18 cellular contexts compared by ENCODE assay signal in the genomic region with DNA sequence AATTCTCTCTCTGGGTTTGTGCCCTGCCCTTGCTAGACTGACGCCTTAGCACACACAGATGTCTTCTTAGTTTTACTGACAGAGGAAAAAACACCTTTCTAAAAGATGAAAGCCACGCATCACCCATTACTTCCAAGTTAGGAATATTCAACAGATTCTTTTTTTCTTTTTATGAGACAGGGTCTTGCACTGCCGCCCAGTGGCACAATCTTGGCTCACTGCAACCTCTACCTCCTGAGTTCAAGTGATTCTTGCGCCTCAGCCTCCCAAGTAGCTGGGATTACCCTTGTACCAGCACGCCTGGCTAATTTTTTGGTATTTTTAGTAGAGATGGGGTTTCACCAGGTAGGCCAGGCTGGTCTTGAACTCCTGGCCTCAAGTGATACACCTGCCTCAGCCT.
DNase-seq lines count a peak whose midpoint lies in the region; ATAC-seq, FAIRE-seq and TF ChIP-seq lines count a peak whose summit lies in the region.
"Had no signal": no experiment of that assay in that cellular context is flagged by ENCODE, and none has a peak within 500 bp of the region (broad histone marks: within the 10 kb centered on the region; RNA-seq: fewer than 3 reads in every experiment).

No MANE protein-coding gene starts in this region.

- peaks cover 9% of the 10 kb centered on the region; the same call in 1 of the 2 replicates for H3K79me1 ChIP-seq in H1 (ENCODE audit: low read depth, low read length)

- 0 out of 2 replicates have a peak, but pooled peaks have one; percentile 14 for TF ChIP-seq CTCF in PC-3 (conservative IDR thresholded peaks at IDR 0.05; ENCODE audit: low read depth, low read length)
- no peak for TF ChIP-seq CTCF in H1 (IDR thresholded peaks at IDR 0.05; ENCODE audit: control extremely low read depth in 1 of 3, insufficient read depth in 1 of 3, low read depth in 1 of 3, low read length in 3 of 3)

- DNase-seq in activated naive CD8-positive, alpha-beta T cell treated with anti-CD3 and anti-CD28 coated beads, Interleukin-2, amount 10 ng/mL, durations not matched to agents 7 days and 5 days: no peak
- DNase-seq in activated naive CD8-positive, alpha-beta T cell treated with anti-CD3 and anti-CD28 coated beads, Interleukin-2, amount 50 U/mL, for 24 hours: no peak
- DNase-seq in PC-3 (no peak), H1 (ENCODE audit: low read depth in 1 of 2, low spot score in 2 of 2) (no peak), HTR-8/SVneo (ENCODE audit: insufficient read length, low spot score) (no peak), DMS53 (lab: John Stamatoyannopoulos, UW) (no peak)
- DNase-seq: BE2C; Calu3; CD4-positive, alpha-beta T cell; DMS79; H7; NCI-H187 treated with DMSO at 0.1 percent for 48 hours; NCI-H69 had no signal

- no peak overlapping the region for H2BK120ac ChIP-seq in H1 (replicated peaks; ENCODE audit: low read depth, low read length)

- no peak overlapping the region for H3K23ac ChIP-seq in H1 (ENCODE audit: insufficient read length)

- H3K27ac Mint-ChIP-seq in activated naive CD8-positive, alpha-beta T cell treated with anti-CD3 and anti-CD28 coated beads, Interleukin-2, amount 10 ng/mL, durations not matched to agents 7 days and 5 days: no peak overlapping the region
- H3K27ac Mint-ChIP-seq in activated naive CD8-positive, alpha-beta T cell treated with anti-CD3 and anti-CD28 coated beads, Interleukin-2, amount 50 U/mL, for 24 hours: no peak overlapping the region
- H3K27ac Mint-ChIP-seq: CD4-positive, alpha-beta T cell; IgD-negative memory B cell had no signal

- H4K20me1 ChIP-seq in PC-3 (ENCODE audit: low read length): peaks cover 4% of the 10 kb centered on the region; the same call in 1 of the 2 replicates
- H4K20me1 ChIP-seq in H1 (replicated peaks in 1 of 2; ENCODE audit: control insufficient read depth in 1 of 2, insufficient read depth in 2 of 2, low read length in 2 of 2): peaks cover 2 to 6% of the 10 kb centered on the region in 2 experiments

- H3K14ac ChIP-seq in H1 (ENCODE audit: insufficient read length): no peak overlapping the region

- H3K4me1 ChIP-seq in PC-3 (ENCODE audit: insufficient read depth, low read length): peaks cover 10% of the 10 kb centered on the region; the same call in 1 of the 2 replicates
- H3K4me1 ChIP-seq in H1 (replicated peaks in 1 of 4; ENCODE audit: control insufficient read depth in 3 of 4, insufficient read depth in 4 of 4, low read length in 3 of 4): peaks cover 21 to 42% (median 30%) of the 10 kb centered on the region in 4 experiments
- H3K4me1 ChIP-seq: BE2C had no signal

- H3K4me3 Mint-ChIP-seq in activated naive CD8-positive, alpha-beta T cell treated with anti-CD3 and anti-CD28 coated beads, Interleukin-2, amount 10 ng/mL, durations not matched to agents 7 days and 5 days: peak overlapping the region; percentile 15
- no peak overlapping the region for H3K4me3 Mint-ChIP-seq in activated naive CD8-positive, alpha-beta T cell treated with anti-CD3 and anti-CD28 coated beads, Interleukin-2, amount 50 U/mL, for 24 hours
- H3K4me3 Mint-ChIP-seq: CD4-positive, alpha-beta T cell; IgD-negative memory B cell had no signal

- H2AFZ ChIP-seq in PC-3 (ENCODE audit: low read length) (no peak overlapping the region), H1 (ENCODE audit: low read length) (no peak overlapping the region)

- H3K9me3 ChIP-seq in PC-3 (ENCODE audit: low read length) (no peaks in the 10 kb centered on the region), H1 (ENCODE audit: insufficient read depth in 2 of 2, low read depth in 1 of 2, low read length in 1 of 2) (no peaks in the 10 kb centered on the region)
- H3K9me3 ChIP-seq: BE2C had no signal

- no peak for TF ChIP-seq EP300 in H1 (IDR thresholded peaks at IDR 0.05; ENCODE audit: borderline replicate concordance in 1 of 2, low read depth in 2 of 2, low read length in 2 of 2)

- intact Hi-C loops in PC-3 (cut with micrococcal nuclease): no loop called here

- no peak overlapping the region for H2BK12ac ChIP-seq in H1 (ENCODE audit: low read depth, low read length)

- H3K27ac ChIP-seq in PC-3 (ENCODE audit: low read length): no peak overlapping the region
- no peak overlapping the region for H3K27ac ChIP-seq in H1 (ENCODE audit: low read depth, low read length)
- H3K27ac ChIP-seq: 22Rv1 had no signal

- H2AK5ac ChIP-seq in H1 (ENCODE audit: low read depth, low read length): no peak overlapping the region

- H4K8ac ChIP-seq in H1 (ENCODE audit: extremely low read depth, insufficient read depth, low read length): no peak overlapping the region

- no peaks in the 10 kb centered on the region for H3K36me3 Mint-ChIP-seq in activated naive CD8-positive, alpha-beta T cell treated with anti-CD3 and anti-CD28 coated beads, Interleukin-2, amount 10 ng/mL, durations not matched to agents 7 days and 5 days
- peaks cover 10% of the 10 kb centered on the region for H3K36me3 Mint-ChIP-seq in activated naive CD8-positive, alpha-beta T cell treated with anti-CD3 and anti-CD28 coated beads, Interleukin-2, amount 50 U/mL, for 24 hours (ENCODE audit: low read depth)

- H3K79me2 ChIP-seq in PC-3 (ENCODE audit: low read length): no peaks in the 10 kb centered on the region
- H3K79me2 ChIP-seq in H1 (ENCODE audit: control insufficient read depth in 1 of 2, insufficient read depth in 2 of 2, low read length in 2 of 2): peaks cover 0 to 50% of the 10 kb centered on the region in 2 experiments; a peak in 3 of 4 replicates

- H3K23me2 ChIP-seq in H1 (ENCODE audit: low read depth, low read length): no peaks in the 10 kb centered on the region

- no peaks in the 10 kb centered on the region for H3K9me2 ChIP-seq in PC-3 (replicated peaks; ENCODE audit: low read length)

- WGBS in H1 (ENCODE audit: extremely low coverage in 1 of 2, insufficient coverage in 1 of 2, insufficient read length in 1 of 2, insufficient replicate concordance in 2 of 2, low coverage in 1 of 2, low lambda C conversion rate in 2 of 2, missing lambda C conversion rate in 1 of 2), 2 experiments: 88% methylated on average over 5 of the region's 5 CpGs; no CpG with 5 or more reads in 1 of the 2 experiments

- H4K91ac ChIP-seq in H1 (replicated peaks; ENCODE audit: insufficient read length, low read length): no peak overlapping the region

- no peak for ATAC-seq in activated naive CD8-positive, alpha-beta T cell treated with anti-CD3 and anti-CD28 coated beads, Interleukin-2, amount 10 ng/mL, durations not matched to agents 7 days and 5 days (ENCODE audit: low read depth)
- ATAC-seq in activated naive CD8-positive, alpha-beta T cell treated with anti-CD3 and anti-CD28 coated beads, Interleukin-2, amount 50 U/mL, for 24 hours: no peak
- ATAC-seq in PC-3 (no peak), HG02678 (IDR thresholded peaks at IDR 0.05; ENCODE audit: unreplicated experiment) (no peak), GM18517 (IDR thresholded peaks at IDR 0.05; ENCODE audit: unreplicated experiment) (no peak)

- H2BK20ac ChIP-seq in H1 (ENCODE audit: low read length): no peak overlapping the region

- H3K9me3 Mint-ChIP-seq in activated naive CD8-positive, alpha-beta T cell treated with anti-CD3 and anti-CD28 coated beads, Interleukin-2, amount 10 ng/mL, durations not matched to agents 7 days and 5 days: no peaks in the 10 kb centered on the region
- no peaks in the 10 kb centered on the region for H3K9me3 Mint-ChIP-seq in activated naive CD8-positive, alpha-beta T cell treated with anti-CD3 and anti-CD28 coated beads, Interleukin-2, amount 50 U/mL, for 24 hours
- H3K9me3 Mint-ChIP-seq: CD4-positive, alpha-beta T cell; IgD-negative memory B cell had no signal

- H2BK15ac ChIP-seq in H1 (ENCODE audit: low read length): no peak overlapping the region

- H3K27me3 Mint-ChIP-seq in activated naive CD8-positive, alpha-beta T cell treated with anti-CD3 and anti-CD28 coated beads, Interleukin-2, amount 10 ng/mL, durations not matched to agents 7 days and 5 days: no peaks in the 10 kb centered on the region
- H3K27me3 Mint-ChIP-seq in activated naive CD8-positive, alpha-beta T cell treated with anti-CD3 and anti-CD28 coated beads, Interleukin-2, amount 50 U/mL, for 24 hours: no peaks in the 10 kb centered on the region
- H3K27me3 Mint-ChIP-seq: CD4-positive, alpha-beta T cell; IgD-negative memory B cell had no signal

- H3K4me1 Mint-ChIP-seq in activated naive CD8-positive, alpha-beta T cell treated with anti-CD3 and anti-CD28 coated beads, Interleukin-2, amount 10 ng/mL, durations not matched to agents 7 days and 5 days: peaks cover 8% of the 10 kb centered on the region
- peaks cover 8% of the 10 kb centered on the region for H3K4me1 Mint-ChIP-seq in activated naive CD8-positive, alpha-beta T cell treated with anti-CD3 and anti-CD28 coated beads, Interleukin-2, amount 50 U/mL, for 24 hours

- peak; percentile 2 to 27; a peak in 2 of 4 replicates for TF ChIP-seq RAD21 in H1 (IDR thresholded peaks at IDR 0.05 in 1 of 2, conservative IDR thresholded peaks at IDR 0.05 in 1 of 2; ENCODE audit: low read depth in 2 of 2, low read length in 2 of 2)

- H3F3A ChIP-seq in PC-3 (ENCODE audit: low read length, unreplicated experiment): no peaks in the 10 kb centered on the region

- H3K4me3 ChIP-seq in PC-3 (ENCODE audit: low read length) (no peak overlapping the region), H1 (ENCODE audit: extremely low read depth in 1 of 4, insufficient read depth in 2 of 4, low read depth in 3 of 4, low read length in 4 of 4) (no peak overlapping the region)

- no peak overlapping the region for H4K5ac ChIP-seq in H1 (ENCODE audit: insufficient read length, low read depth, low read length)

- no peak overlapping the region for H3K18ac ChIP-seq in H1 (ENCODE audit: extremely low read depth, low read length)

- no peak for TF ChIP-seq POLR2A in H1 (IDR thresholded peaks at IDR 0.05; ENCODE audit: control extremely low read depth in 1 of 2, low read depth in 2 of 2, low read length in 2 of 2)

- BruUV-seq in PC-3 (replicated peaks; lab: Mats Ljungman, UMichigan): no TSS peak

- FAIRE-seq in H1 (lab: Jason Lieb, UNC): no peak
- no peak for FAIRE-seq in HTR-8/SVneo (lab: Jason Lieb, UNC)
- FAIRE-seq: GM12892 had no signal

- H3K36me3 ChIP-seq in PC-3 (ENCODE audit: low read depth, low read length): peaks cover 18% of the 10 kb centered on the region
- H3K36me3 ChIP-seq in H1 (ENCODE audit: control insufficient read depth in 2 of 4, insufficient read depth in 4 of 4, low read length in 3 of 4): peaks cover 0 to 9% (median 3%) of the 10 kb centered on the region in 4 experiments; a peak in 3 of 8 replicates

- H3K4ac ChIP-seq in H1 (replicated peaks; ENCODE audit: insufficient read length, low read depth, low read length): no peak overlapping the region

- H3K27me3 ChIP-seq in PC-3 (ENCODE audit: low read length) (no peaks in the 10 kb centered on the region), H1 (replicated peaks in 1 of 4; ENCODE audit: control insufficient read depth in 3 of 4, extremely low read depth in 1 of 4, insufficient read depth in 3 of 4, low read length in 3 of 4) (no peaks in the 10 kb centered on the region)
- H3K27me3 ChIP-seq: BE2C had no signal

- CTCF ChIA-PET in PC-3 (lab: Charles Lee): no interaction called here
- CTCF ChIA-PET in H1 (lab: Charles Lee; ENCODE audit: partially characterized antibody): no interaction called here

- no peak overlapping the region for H3K56ac ChIP-seq in H1 (replicated peaks; ENCODE audit: insufficient read length, low read depth, low read length)

- no peak overlapping the region for H3K4me2 ChIP-seq in PC-3 (ENCODE audit: low read length)
- H3K4me2 ChIP-seq in H1 (ENCODE audit: insufficient read depth in 1 of 2, low read depth in 2 of 2, low read length in 2 of 2): no peak overlapping the region

- H3K9ac ChIP-seq in PC-3 (ENCODE audit: low read length): no peak overlapping the region
- no peak overlapping the region for H3K9ac ChIP-seq in H1 (replicated peaks in 1 of 4; ENCODE audit: extremely low read depth in 1 of 4, low read depth in 3 of 4, low read length in 3 of 4)

- H2BK5ac ChIP-seq in H1 (ENCODE audit: low read depth, low read length): no peak overlapping the region

- POLR2A ChIA-PET in activated naive CD8-positive, alpha-beta T cell treated with anti-CD3 and anti-CD28 coated beads, Interleukin-2, amount 10 ng/mL, durations not matched to agents 7 days and 5 days (lab: Charles Lee): no interaction called here
- POLR2A ChIA-PET in PC-3 (lab: Charles Lee; ENCODE audit: unreplicated experiment): no interaction called here
- POLR2A ChIA-PET in H1 (lab: Charles Lee; ENCODE audit: partially characterized antibody): no interaction called here
